In genomic region chr19:8340341-8341096, GRCh38 we compare ENCODE assay signal across 12 cellular contexts. TPM values are rescaled to one million over a fixed set of nuclear protein-coding genes. Genes with fewer than 3 reads are reported as not detected.
DNase-seq lines count a peak whose midpoint lies in the region; ATAC-seq, FAIRE-seq and TF ChIP-seq lines count a peak whose summit lies in the region.
"Had no signal": no experiment of that assay in that cellular context is flagged by ENCODE, and none has a peak within 500 bp of the region (broad histone marks: within the 10 kb centered on the region; RNA-seq: fewer than 3 reads in every experiment).

No MANE protein-coding gene starts in this region.

- H3K79me2 ChIP-seq in HCT116 (ENCODE audit: insufficient read depth, low read length), result no peaks in the 10 kb centered on the region
- no peaks in the 10 kb centered on the region for H3K79me2 ChIP-seq in smooth muscle cell (ENCODE audit: low read depth)

- peaks cover 4% of the 10 kb centered on the region for H3K36me3 Mint-ChIP-seq in central memory CD8-positive, alpha-beta T cell (ENCODE audit: insufficient read depth)
- H3K36me3 Mint-ChIP-seq in naive thymus-derived CD8-positive, alpha-beta T cell, result no peaks in the 10 kb centered on the region

- H3K9me3 ChIP-seq in HCT116 (ENCODE audit: control insufficient read depth in 1 of 2, insufficient read depth in 1 of 2, low read depth in 1 of 2, low read length in 2 of 2) (no peaks in the 10 kb centered on the region), kidney (ENCODE audit: control insufficient read depth in 1 of 2, low read length in 2 of 2) (no peaks in the 10 kb centered on the region), skeletal muscle tissue (ENCODE audit: control insufficient read depth in 3 of 3, low read length in 3 of 3) (no peaks in the 10 kb centered on the region), smooth muscle cell (replicated peaks; ENCODE audit: low read depth) (no peaks in the 10 kb centered on the region)

- H3K27me3 Mint-ChIP-seq in central memory CD8-positive, alpha-beta T cell, result peaks cover 34% of the 10 kb centered on the region
- peaks cover 9 to 27% (median 17%) of the 10 kb centered on the region in 5 donors for H3K27me3 Mint-ChIP-seq in naive thymus-derived CD8-positive, alpha-beta T cell

- TF ChIP-seq CTCF in HCT116 (IDR thresholded peaks at IDR 0.05 in 2 of 3, conservative IDR thresholded peaks at IDR 0.05 in 1 of 3; ENCODE audit: borderline replicate concordance in 1 of 3, insufficient read depth in 1 of 3, low read depth in 2 of 3, low read length in 2 of 3) (no peak), kidney (IDR thresholded peaks at IDR 0.05; ENCODE audit: borderline replicate concordance, extremely low read depth, insufficient read depth) (no peak), smooth muscle cell (IDR thresholded peaks at IDR 0.05; ENCODE audit: borderline replicate concordance, insufficient read depth, poor library complexity, severe bottlenecking) (no peak)

- no peak overlapping the region for H2AFZ ChIP-seq in HCT116 (ENCODE audit: low read depth, low read length, poor library complexity, severe bottlenecking)
- H2AFZ ChIP-seq in smooth muscle cell (ENCODE audit: low read depth), result no peak overlapping the region

- RAD21 ChIA-PET in HCT116 (lab: Charles Lee; ENCODE audit: low non-redundant PET in 1 of 2, low total read pairs in 2 of 2, uncharacterized antibody in 2 of 2, unreplicated experiment in 2 of 2), result no interaction called here

- DNase-seq in HCT116 (ENCODE audit: low read depth, low spot score) (no peak), kidney (peak; percentile 88), DMS153 treated with DMSO at 0.1 percent for 48 hours (lab: John Stamatoyannopoulos, UW; ENCODE audit: unreplicated experiment) (no peak), smooth muscle cell (lab: John Stamatoyannopoulos, UW; ENCODE audit: unreplicated experiment) (no peak), NCI-H2227 (lab: John Stamatoyannopoulos, UW; ENCODE audit: unreplicated experiment) (no peak)
- DNase-seq in central memory CD8-positive, alpha-beta T cell (ENCODE audit: low spot score in 2 of 2), result no peak
- DNase-seq in naive thymus-derived CD8-positive, alpha-beta T cell, result no peak
- DNase-seq: EL, HCEC 1CT, NCI-H1048 had no signal

- H3K4me1 ChIP-seq in HCT116 (ENCODE audit: control insufficient read depth in 1 of 2, insufficient read depth in 2 of 2, low read length in 2 of 2) (peaks cover 22 to 36% of the 10 kb centered on the region in 2 experiments), kidney (ENCODE audit: control insufficient read depth in 1 of 2, insufficient read depth in 1 of 2, low read depth in 1 of 2, low read length in 2 of 2) (peaks cover 0 to 5% of the 10 kb centered on the region in 2 donors), skeletal muscle tissue (ENCODE audit: control insufficient read depth in 3 of 3, insufficient read depth in 3 of 3, low read length in 3 of 3) (peaks cover 0 to 8% (median 3%) of the 10 kb centered on the region in 3 donors), smooth muscle cell (ENCODE audit: low read depth) (peaks cover 4% of the 10 kb centered on the region)

- H4K20me1 ChIP-seq in HCT116 (ENCODE audit: insufficient read depth) (no peaks in the 10 kb centered on the region), smooth muscle cell (ENCODE audit: low read depth) (no peaks in the 10 kb centered on the region)

- H3K27me3 ChIP-seq in HCT116 (ENCODE audit: insufficient read depth, low read length) (no peaks in the 10 kb centered on the region), skeletal muscle tissue (ENCODE audit: control insufficient read depth in 3 of 3, insufficient read depth in 3 of 3, low read length in 3 of 3) (peaks cover 19 to 46% (median 19%) of the 10 kb centered on the region in 3 donors), smooth muscle cell (ENCODE audit: low read depth) (peaks cover 14% of the 10 kb centered on the region)

- no peak for TF ChIP-seq RAD21 in HCT116 (IDR thresholded peaks at IDR 0.05; ENCODE audit: low read depth)

- H3K4me2 ChIP-seq in HCT116 (ENCODE audit: low read length), result no peak overlapping the region
- no peak overlapping the region for H3K4me2 ChIP-seq in smooth muscle cell

- no peak for TF ChIP-seq POLR2A in HCT116 (IDR thresholded peaks at IDR 0.05; ENCODE audit: borderline replicate concordance, extremely low read depth, insufficient read depth, insufficient read length)

- H3K36me3 ChIP-seq in HCT116 (ENCODE audit: control insufficient read depth in 1 of 2, insufficient read depth in 2 of 2, low read length in 2 of 2), result no peaks in the 10 kb centered on the region
- H3K36me3 ChIP-seq in kidney (ENCODE audit: control insufficient read depth in 1 of 2, insufficient read depth in 2 of 2, low read length in 2 of 2), result no peaks in the 10 kb centered on the region
- H3K36me3 ChIP-seq in skeletal muscle tissue (ENCODE audit: control insufficient read depth in 3 of 3, insufficient read depth in 3 of 3, low read length in 3 of 3), result no peaks in the 10 kb centered on the region
- no peaks in the 10 kb centered on the region for H3K36me3 ChIP-seq in smooth muscle cell (ENCODE audit: low read depth)

- H3F3A ChIP-seq in smooth muscle cell (ENCODE audit: low read depth), result no peaks in the 10 kb centered on the region

- FAIRE-seq in kidney (lab: Jason Lieb, UNC), result no peak

- TSS peak; percentile 38 for BruUV-seq in HCT116 (replicated peaks; lab: Mats Ljungman, UMichigan)

- no peak overlapping the region for H3K4me3 ChIP-seq in HCT116 (replicated peaks in 1 of 2; ENCODE audit: low read depth in 1 of 2, low read length in 2 of 2)
- no peak overlapping the region for H3K4me3 ChIP-seq in kidney (ENCODE audit: low read length in 2 of 2)
- peak overlapping the region in 1 of 3 donors; percentile 22 for H3K4me3 ChIP-seq in skeletal muscle tissue (ENCODE audit: low read length in 3 of 3)
- no peak overlapping the region for H3K4me3 ChIP-seq in smooth muscle cell
- H3K4me3 ChIP-seq: coronary artery had no signal

- intact Hi-C loops in HCT116 (cut with micrococcal nuclease), result no loop called here
- intact Hi-C loops in kidney (cut with DNase I), result no loop called here

- no peak for ATAC-seq in HCT116
- no peak for ATAC-seq in central memory CD8-positive, alpha-beta T cell (replicated peaks; ENCODE audit: extremely low read depth, poor library complexity, severe bottlenecking)
- no peak for ATAC-seq in naive thymus-derived CD8-positive, alpha-beta T cell

- CTCF ChIA-PET in HCT116 (lab: Charles Lee), result no interaction called here

- H3K27ac ChIP-seq in HCT116 (ENCODE audit: low read depth, low read length) (no peak overlapping the region), kidney (ENCODE audit: low read depth in 2 of 2, low read length in 2 of 2) (peak overlapping the region; percentile 32 to 60), skeletal muscle tissue (ENCODE audit: low read depth, low read length) (peak overlapping the region; percentile 86), smooth muscle cell (ENCODE audit: low read depth) (no peak overlapping the region)

- no peak overlapping the region for H3K4me3 Mint-ChIP-seq in central memory CD8-positive, alpha-beta T cell
- no peak overlapping the region for H3K4me3 Mint-ChIP-seq in naive thymus-derived CD8-positive, alpha-beta T cell

- no peaks in the 10 kb centered on the region for H3K9me3 Mint-ChIP-seq in central memory CD8-positive, alpha-beta T cell
- H3K9me3 Mint-ChIP-seq in naive thymus-derived CD8-positive, alpha-beta T cell, result no peaks in the 10 kb centered on the region

- POLR2A ChIA-PET in HCT116 (lab: Charles Lee), result no interaction called here
- POLR2A ChIA-PET in naive thymus-derived CD8-positive, alpha-beta T cell (lab: Charles Lee), result interaction anchor here (0.5 to 0.8 kb wide), 3 partner anchors 12 to 215 kb away, joined by 3 to 4 read pairs (median 4); no protein-coding TSS in a partner anchor

- peak overlapping the region; percentile 41 for H3K27ac Mint-ChIP-seq in central memory CD8-positive, alpha-beta T cell (ENCODE audit: low read depth)
- peak overlapping the region in 2 of 10 donors; percentile 22 to 78 for H3K27ac Mint-ChIP-seq in naive thymus-derived CD8-positive, alpha-beta T cell

- H3K4me1 Mint-ChIP-seq in central memory CD8-positive, alpha-beta T cell, result peaks cover 11% of the 10 kb centered on the region
- H3K4me1 Mint-ChIP-seq in naive thymus-derived CD8-positive, alpha-beta T cell, result peaks cover 8 to 27% (median 17%) of the 10 kb centered on the region in 4 donors

- H3K9ac ChIP-seq in HCT116 (ENCODE audit: low read length) (no peak overlapping the region), kidney (ENCODE audit: low read length in 2 of 2) (no peak overlapping the region), skeletal muscle tissue (ENCODE audit: low read depth in 1 of 3, low read length in 3 of 3) (peak overlapping the region in 1 of 3 donors; percentile 45), smooth muscle cell (ENCODE audit: low read depth) (no peak overlapping the region)

- no peaks in the 10 kb centered on the region for H3K9me2 ChIP-seq in HCT116 (ENCODE audit: insufficient read depth)

- WGBS in smooth muscle cell (ENCODE audit: low lambda C conversion rate), result 63% methylated on average over 15 of the region's 15 CpGs

RNA-seq across cellular contexts. Expression of gene KANK3, which starts 2.5 kb away (rescaled TPM):
- total RNA-seq in HCT116 (2021; ENCODE audit: unreplicated experiment) (21.7 TPM), kidney (26.6 TPM), skeletal muscle tissue (10.4 TPM), smooth muscle cell (0.40 and 1.2 TPM in 2 replicates)
- 13.1 and 14.4 TPM in 2 replicates for polyA plus RNA-seq in HCT116 (2012)
- polyA plus RNA-seq in kidney (ENCODE audit: insufficient read depth, low read depth, low replicate concordance) (15.0 TPM), smooth muscle cell (1.3 and 2.4 TPM in 2 replicates)
- total RNA-seq in naive thymus-derived CD8-positive, alpha-beta T cell, result 1 to 10 TPM; 1.4 to 3.3 TPM
- polyA plus RNA-seq in naive thymus-derived CD8-positive, alpha-beta T cell, result 1 to 10 TPM in 2 of 3 donors, under 1 TPM in 1; 0.82 to 2.3 (median 1.5) TPM

RNA-seq across cellular contexts. Expression of gene RPS28, which starts 19.2 kb away (rescaled TPM):
- total RNA-seq in HCT116 (2021; ENCODE audit: unreplicated experiment), result 2,379 TPM
- 2,859 and 3,193 TPM in 2 replicates for polyA plus RNA-seq in HCT116 (2012)
- 1,258 TPM for total RNA-seq in kidney
- polyA plus RNA-seq in kidney (ENCODE audit: insufficient read depth, low read depth, low replicate concordance), result 1,887 TPM
- 371 TPM for total RNA-seq in skeletal muscle tissue
- total RNA-seq in naive thymus-derived CD8-positive, alpha-beta T cell, result 1,000 to 10,000 TPM; 3,024 to 3,108 TPM
- 1,000 to 10,000 TPM; 3,764 to 4,165 (median 4,042) TPM for polyA plus RNA-seq in naive thymus-derived CD8-positive, alpha-beta T cell
- total RNA-seq in smooth muscle cell, result 212 and 236 TPM in 2 replicates
- 574 and 669 TPM in 2 replicates for polyA plus RNA-seq in smooth muscle cell

RNA-seq across cellular contexts. Expression of gene NDUFA7, which starts 19.3 kb away (rescaled TPM):
- total RNA-seq in HCT116 (2021; ENCODE audit: unreplicated experiment) (86.9 TPM), kidney (51.2 TPM), skeletal muscle tissue (21.4 TPM), smooth muscle cell (17.3 and 19.4 TPM in 2 replicates)
- 126 and 168 TPM in 2 replicates for polyA plus RNA-seq in HCT116 (2012)
- polyA plus RNA-seq in kidney (ENCODE audit: insufficient read depth, low read depth, low replicate concordance) (304 TPM), smooth muscle cell (80.4 and 103 TPM in 2 replicates)
- 10 to 100 TPM; 28.5 to 35.3 TPM for total RNA-seq in naive thymus-derived CD8-positive, alpha-beta T cell
- 100 to 1,000 TPM; 117 to 136 (median 135) TPM for polyA plus RNA-seq in naive thymus-derived CD8-positive, alpha-beta T cell

RNA-seq across cellular contexts. Expression of gene ANGPTL4, which starts 23.4 kb away (rescaled TPM):
- 54.8 TPM for total RNA-seq in HCT116 (2021; ENCODE audit: unreplicated experiment)
- 114 and 161 TPM in 2 replicates for polyA plus RNA-seq in HCT116 (2012)
- 7.2 TPM for total RNA-seq in kidney
- polyA plus RNA-seq in kidney (ENCODE audit: insufficient read depth, low read depth, low replicate concordance), result 40.3 TPM
- 1.0 TPM for total RNA-seq in skeletal muscle tissue
- total RNA-seq in naive thymus-derived CD8-positive, alpha-beta T cell, result not detected
- polyA plus RNA-seq in naive thymus-derived CD8-positive, alpha-beta T cell, result under 1 TPM in 1 of 3 donors, not detected in 2; 0.23 TPM
- 9.4 and 10.2 TPM in 2 replicates for total RNA-seq in smooth muscle cell
- polyA plus RNA-seq in smooth muscle cell, result 18.7 and 23.9 TPM in 2 replicates

RNA-seq across cellular contexts. Expression of gene CD320, which starts 32.4 kb away (rescaled TPM):
- total RNA-seq in HCT116 (2021; ENCODE audit: unreplicated experiment) (86.2 TPM), kidney (26.1 TPM), skeletal muscle tissue (11.5 TPM), smooth muscle cell (23.8 and 25.3 TPM in 2 replicates)
- polyA plus RNA-seq in HCT116 (2012), result 90.4 and 96.8 TPM in 2 replicates
- polyA plus RNA-seq in kidney (ENCODE audit: insufficient read depth, low read depth, low replicate concordance) (63.1 TPM), smooth muscle cell (42.7 and 55.4 TPM in 2 replicates)
- 10 to 100 TPM; 33.9 to 34.4 TPM for total RNA-seq in naive thymus-derived CD8-positive, alpha-beta T cell
- polyA plus RNA-seq in naive thymus-derived CD8-positive, alpha-beta T cell, result 10 to 100 TPM; 51.9 to 58.0 (median 56.8) TPM

Comparison
In these comparisons a context has a peak if more than half of its experiments do, and no peak if none do; other contexts are left out.
1. H3K27ac ChIP-seq: peak in kidney (2 of 2) and skeletal muscle tissue (single experiment); none in HCT116 (single experiment) and smooth muscle cell (single experiment).